20 cellular contexts compared by ENCODE assay signal in genomic region chr15:31374986-31375385, GRCh38. TPM values are rescaled to one million over a fixed set of nuclear protein-coding genes. Genes with fewer than 3 reads are reported as not detected.
DNase-seq lines count a peak whose midpoint lies in the region; ATAC-seq, FAIRE-seq and TF ChIP-seq lines count a peak whose summit lies in the region.
"Had no signal": no experiment of that assay in that cellular context is flagged by ENCODE, and none has a peak within 500 bp of the region (broad histone marks: within the 10 kb centered on the region; RNA-seq: fewer than 3 reads in every experiment).

No MANE protein-coding gene starts in this region.

- in situ Hi-C loops in IMR-90 (cut with MboI; ENCODE audit: low sequenced_read_pairs), result no loop called here

- TF ChIP-seq POLR2A in IMR-90 (IDR thresholded peaks at IDR 0.05; ENCODE audit: low read depth, low read length) (no peak), gastroesophageal sphincter (IDR thresholded peaks at IDR 0.05) (no peak)

- peaks cover 68% of the 10 kb centered on the region for H3K36me3 Mint-ChIP-seq in activated CD8-positive, alpha-beta T cell treated with anti-CD3 and anti-CD28 coated beads for 36 hours (ENCODE audit: low read depth)
- H3K36me3 Mint-ChIP-seq in activated CD8-positive, alpha-beta T cell treated with anti-CD3 and anti-CD28 coated beads, Interleukin-2, amount 10 ng/mL, durations not matched to agents 7 days and 5 days (ENCODE audit: low read depth), result peaks cover 83% of the 10 kb centered on the region
- peaks cover 11% of the 10 kb centered on the region; the same call in 1 of the 2 replicates for H3K36me3 Mint-ChIP-seq in WTC11

- H3K4me1 ChIP-seq in IMR-90 (ENCODE audit: control insufficient read depth, insufficient read depth, low read length) (peaks cover 5% of the 10 kb centered on the region), gastroesophageal sphincter (peaks cover 0 to 75% (median 27%) of the 10 kb centered on the region in 3 donors), small intestine (ENCODE audit: control insufficient read depth in 2 of 2, insufficient read depth in 1 of 2, low read depth in 1 of 2, low read length in 1 of 2) (peaks cover 6 to 24% of the 10 kb centered on the region in 2 donors)

- no peak overlapping the region for H3K4me3 Mint-ChIP-seq in activated CD8-positive, alpha-beta T cell treated with anti-CD3 and anti-CD28 coated beads for 36 hours
- no peak overlapping the region for H3K4me3 Mint-ChIP-seq in activated CD8-positive, alpha-beta T cell treated with anti-CD3 and anti-CD28 coated beads, Interleukin-2, amount 10 ng/mL, durations not matched to agents 7 days and 5 days
- H3K4me3 Mint-ChIP-seq in WTC11, result no peak overlapping the region

- no peak overlapping the region for H4K8ac ChIP-seq in IMR-90 (ENCODE audit: low read depth in 2 of 2, low read length in 2 of 2)

- no peak overlapping the region for H4K91ac ChIP-seq in IMR-90 (ENCODE audit: insufficient read depth, low read depth, low read length)

- CTCF ChIA-PET in activated CD8-positive, alpha-beta T cell treated with anti-CD3 and anti-CD28 coated beads for 36 hours (lab: Charles Lee), result no interaction called here
- CTCF ChIA-PET in activated CD8-positive, alpha-beta T cell treated with anti-CD3 and anti-CD28 coated beads, Interleukin-2, amount 10 ng/mL, durations not matched to agents 7 days and 5 days (lab: Charles Lee), result interaction anchor here (1.0 kb wide), 1 partner anchor 60 kb away, joined by 3 read pairs; no protein-coding TSS in a partner anchor
- CTCF ChIA-PET in IMR-90 (lab: Yijun Ruan, JAX) (no interaction called here), WTC11 (lab: Charles Lee) (no interaction called here)

- H2BK5ac ChIP-seq in IMR-90 (ENCODE audit: low read depth, low read length, poor library complexity, severe bottlenecking), result no peak overlapping the region

- no peak overlapping the region for H3K14ac ChIP-seq in IMR-90 (replicated peaks; ENCODE audit: low read depth, low read length)

- H4K20me1 ChIP-seq in IMR-90 (ENCODE audit: insufficient read depth, low read length), result peaks cover 30% of the 10 kb centered on the region

- no peak overlapping the region for H3K4ac ChIP-seq in IMR-90 (ENCODE audit: low read depth, low read length)

- H3K9me1 ChIP-seq in IMR-90 (ENCODE audit: insufficient read depth, low read length), result peaks cover 17% of the 10 kb centered on the region

- no peak for TF ChIP-seq EP300 in gastroesophageal sphincter (IDR thresholded peaks at IDR 0.05)

- TF ChIP-seq RAD21 in IMR-90 (IDR thresholded peaks at IDR 0.05; ENCODE audit: low read length), result no peak

- no peak overlapping the region for H2BK120ac ChIP-seq in IMR-90 (ENCODE audit: low read depth, low read length)

- peaks cover 81% of the 10 kb centered on the region for H3K4me1 Mint-ChIP-seq in activated CD8-positive, alpha-beta T cell treated with anti-CD3 and anti-CD28 coated beads for 36 hours (ENCODE audit: low read depth)
- peaks cover 78% of the 10 kb centered on the region for H3K4me1 Mint-ChIP-seq in activated CD8-positive, alpha-beta T cell treated with anti-CD3 and anti-CD28 coated beads, Interleukin-2, amount 10 ng/mL, durations not matched to agents 7 days and 5 days (ENCODE audit: low read depth)
- peaks cover 59% of the 10 kb centered on the region for H3K4me1 Mint-ChIP-seq in WTC11

- H2AFZ ChIP-seq in IMR-90 (replicated peaks; ENCODE audit: low read length, poor library complexity), result no peak overlapping the region
- H2AFZ ChIP-seq: PC-9 had no signal

- H3K9me3 Mint-ChIP-seq in activated CD8-positive, alpha-beta T cell treated with anti-CD3 and anti-CD28 coated beads for 36 hours, result no peaks in the 10 kb centered on the region
- no peaks in the 10 kb centered on the region for H3K9me3 Mint-ChIP-seq in activated CD8-positive, alpha-beta T cell treated with anti-CD3 and anti-CD28 coated beads, Interleukin-2, amount 10 ng/mL, durations not matched to agents 7 days and 5 days (ENCODE audit: insufficient read depth)
- no peaks in the 10 kb centered on the region for H3K9me3 Mint-ChIP-seq in WTC11

- H3K27ac Mint-ChIP-seq in activated CD8-positive, alpha-beta T cell treated with anti-CD3 and anti-CD28 coated beads for 36 hours, result peak overlapping the region; percentile 23
- H3K27ac Mint-ChIP-seq in activated CD8-positive, alpha-beta T cell treated with anti-CD3 and anti-CD28 coated beads, Interleukin-2, amount 10 ng/mL, durations not matched to agents 7 days and 5 days, result no peak overlapping the region
- no peak overlapping the region for H3K27ac Mint-ChIP-seq in WTC11

- BruUV-seq in IMR-90 (replicated peaks; lab: Mats Ljungman, UMichigan), result TSS peak; percentile 64

- no peak overlapping the region for H3K18ac ChIP-seq in IMR-90 (ENCODE audit: low read depth, low read length)

- no peak overlapping the region for H3K27ac ChIP-seq in IMR-90 (ENCODE audit: insufficient read depth, low read length)
- H3K27ac ChIP-seq in gastroesophageal sphincter, result peak overlapping the region in 3 of 4 donors; percentile 38 to 95 (median 74)
- peak overlapping the region; percentile 42 to 96 for H3K27ac ChIP-seq in small intestine (ENCODE audit: low read depth in 1 of 2, low read length in 1 of 2)
- H3K27ac ChIP-seq: ovary, PC-9 had no signal

- no peak for ATAC-seq in activated CD8-positive, alpha-beta T cell treated with anti-CD3 and anti-CD28 coated beads for 36 hours
- ATAC-seq in activated CD8-positive, alpha-beta T cell treated with anti-CD3 and anti-CD28 coated beads, Interleukin-2, amount 10 ng/mL, durations not matched to agents 7 days and 5 days, result no peak
- ATAC-seq in IMR-90 (ENCODE audit: low read depth) (no peak), gastroesophageal sphincter (no peak), WTC11 (no peak), GM19395 (IDR thresholded peaks at IDR 0.05; ENCODE audit: unreplicated experiment) (no peak)
- ATAC-seq: SK-N-SH treated with all-trans-retinoic acid at 6 μM for 48 hours had no signal

- H2AK5ac ChIP-seq in IMR-90 (ENCODE audit: low read depth, low read length), result no peak overlapping the region

- no peak for FAIRE-seq in small intestine (lab: Jason Lieb, UNC)
- FAIRE-seq: endothelial cell of umbilical vein had no signal

- no peak overlapping the region for H3K9ac ChIP-seq in IMR-90 (ENCODE audit: low read depth, low read length)

- dilution Hi-C loops in IMR-90 (cut with HindIII; ENCODE audit: low sequenced_read_pairs, unreplicated experiment), result no loop called here

- H3K9me3 ChIP-seq in IMR-90 (ENCODE audit: control insufficient read depth, insufficient read depth, low read length) (no peaks in the 10 kb centered on the region), gastroesophageal sphincter (no peaks in the 10 kb centered on the region), small intestine (ENCODE audit: control insufficient read depth, low read depth) (no peaks in the 10 kb centered on the region)
- H3K9me3 ChIP-seq: ovary had no signal

- H2BK20ac ChIP-seq in IMR-90 (ENCODE audit: low read depth, low read length), result no peak overlapping the region

- no peak for DNase-seq in activated CD8-positive, alpha-beta T cell treated with anti-CD3 and anti-CD28 coated beads for 36 hours
- DNase-seq in activated CD8-positive, alpha-beta T cell treated with anti-CD3 and anti-CD28 coated beads, Interleukin-2, amount 10 ng/mL, durations not matched to agents 7 days and 5 days, result no peak
- DNase-seq in IMR-90 (no peak), small intestine (no peak), WTC11 (ENCODE audit: low spot score) (no peak)
- no peak for DNase-seq in activated naive CD4-positive, alpha-beta T cell treated with anti-CD3 and anti-CD28 coated beads, Interleukin-2, amount 50 U/mL, for 16 hours
- DNase-seq: 8988T; activated CD4-positive, alpha-beta T cell treated with anti-CD3 and anti-CD28 coated beads for 4 hours; activated CD8-positive, alpha-beta memory T cell treated with anti-CD3 and anti-CD28 coated beads, Interleukin-2, amount 50 U/mL, for 4 hours; activated naive CD4-positive, alpha-beta T cell treated with Interleukin-2 at 50 U/mL for 16 hours; NCI-H1417; NCI-H2171; NCI-H774; PC-9; stimulated activated CD4-positive, alpha-beta T cell treated with anti-CD3 and anti-CD28 coated beads, Interleukin-4, amount 100 ng/mL, for 1 hour had no signal

- no peak overlapping the region; the same call in 2 of the 3 replicates for H2BK15ac ChIP-seq in IMR-90 (ENCODE audit: low read depth, low read length)

- H4K5ac ChIP-seq in IMR-90 (ENCODE audit: low read depth, low read length), result no peak overlapping the region

- H3K27me3 Mint-ChIP-seq in activated CD8-positive, alpha-beta T cell treated with anti-CD3 and anti-CD28 coated beads for 36 hours, result no peaks in the 10 kb centered on the region
- no peaks in the 10 kb centered on the region for H3K27me3 Mint-ChIP-seq in activated CD8-positive, alpha-beta T cell treated with anti-CD3 and anti-CD28 coated beads, Interleukin-2, amount 10 ng/mL, durations not matched to agents 7 days and 5 days (ENCODE audit: low read depth)
- H3K27me3 Mint-ChIP-seq in WTC11 (ENCODE audit: low read depth), result no peaks in the 10 kb centered on the region

- 94% methylated on average over 7 of the region's 12 CpGs; no CpG with 5 or more reads in 1 of the 2 experiments for WGBS in IMR-90 (ENCODE audit: extremely low coverage in 2 of 2, insufficient read length in 1 of 2), 2 experiments
- WGBS in gastroesophageal sphincter (ENCODE audit: low coverage in 1 of 2), 2 donors, result 85 to 100% methylated on average over 1 to 8 of the region's 12 CpGs
- WGBS in small intestine, 3 donors, result 81 to 87% (median 85%) methylated on average over 12 of the region's 12 CpGs

- no peaks in the 10 kb centered on the region for H3K27me3 ChIP-seq in IMR-90 (ENCODE audit: control insufficient read depth, insufficient read depth, low read length)
- H3K27me3 ChIP-seq in gastroesophageal sphincter, result no peaks in the 10 kb centered on the region
- no peaks in the 10 kb centered on the region for H3K27me3 ChIP-seq in small intestine (ENCODE audit: control insufficient read depth in 2 of 2, insufficient read depth in 2 of 2, low read length in 2 of 2)
- H3K27me3 ChIP-seq: ovary had no signal

- H3K4me2 ChIP-seq in IMR-90 (ENCODE audit: low read depth, low read length), result no peak overlapping the region
- H3K4me2 ChIP-seq: PC-9 had no signal

- intact Hi-C loops in activated CD8-positive, alpha-beta T cell treated with anti-CD3 and anti-CD28 coated beads for 36 hours (cut with micrococcal nuclease), result no loop called here
- intact Hi-C loops in IMR-90 (cut with micrococcal nuclease), result no loop called here

- no peak overlapping the region for H3K4me3 ChIP-seq in IMR-90 (ENCODE audit: insufficient read depth, low read depth, low read length)
- H3K4me3 ChIP-seq in gastroesophageal sphincter, result no peak overlapping the region
- no peak overlapping the region for H3K4me3 ChIP-seq in small intestine (ENCODE audit: low read depth in 1 of 2, low read length in 2 of 2)
- H3K4me3 ChIP-seq: ovary, PC-9 had no signal

- no peak for TF ChIP-seq CTCF in activated CD8-positive, alpha-beta T cell treated with anti-CD3 and anti-CD28 coated beads for 36 hours (IDR thresholded peaks at IDR 0.05)
- TF ChIP-seq CTCF in IMR-90 (conservative IDR thresholded peaks at IDR 0.05; ENCODE audit: low read depth, low read length) (no peak), gastroesophageal sphincter (IDR thresholded peaks at IDR 0.05) (no peak), WTC11 (IDR thresholded peaks at IDR 0.05) (no peak)

- peaks cover 23 to 75% of the 10 kb centered on the region in 2 experiments for H3K79me1 ChIP-seq in IMR-90 (ENCODE audit: low read depth in 1 of 2, low read length in 2 of 2)

- POLR2A ChIA-PET in activated CD8-positive, alpha-beta T cell treated with anti-CD3 and anti-CD28 coated beads for 36 hours (lab: Charles Lee), result no interaction called here
- POLR2A ChIA-PET in activated CD8-positive, alpha-beta T cell treated with anti-CD3 and anti-CD28 coated beads, Interleukin-2, amount 10 ng/mL, durations not matched to agents 7 days and 5 days (lab: Charles Lee), result no interaction called here
- POLR2A ChIA-PET in IMR-90 (lab: Charles Lee; ENCODE audit: unreplicated experiment), result no interaction called here
- POLR2A ChIA-PET in WTC11 (lab: Charles Lee), result no interaction called here

- H2AK9ac ChIP-seq in IMR-90 (replicated peaks; ENCODE audit: low read depth, low read length, poor library complexity), result no peak overlapping the region

- H3K23ac ChIP-seq in IMR-90 (ENCODE audit: low read depth, low read length), result no peak overlapping the region

- no peak overlapping the region for H3K56ac ChIP-seq in IMR-90 (ENCODE audit: extremely low read depth, insufficient read depth, low read length)

- H3K36me3 ChIP-seq in IMR-90 (ENCODE audit: control insufficient read depth, insufficient read depth, low read length) (peaks cover 19% of the 10 kb centered on the region), gastroesophageal sphincter (peaks cover 0 to 79% of the 10 kb centered on the region in 2 donors), small intestine (ENCODE audit: control insufficient read depth in 2 of 2, insufficient read depth in 2 of 2, low read length in 2 of 2) (peaks cover 3 to 10% of the 10 kb centered on the region in 2 donors)
- H3K36me3 ChIP-seq: ovary had no signal

RNA-seq across cellular contexts. Expression of gene KLF13, which starts 48.4 kb away (rescaled TPM):
- 100 to 1,000 TPM; 163 to 175 TPM for total RNA-seq in activated CD8-positive, alpha-beta T cell treated with anti-CD3 and anti-CD28 coated beads for 36 hours
- 100 to 1,000 TPM; 214 to 215 TPM for total RNA-seq in activated CD8-positive, alpha-beta T cell treated with anti-CD3 and anti-CD28 coated beads, Interleukin-2, amount 10 ng/mL, durations not matched to agents 7 days and 5 days
- total RNA-seq in IMR-90 (2012; rRNA removed) (9.5 and 10.8 TPM in 2 replicates), gastroesophageal sphincter (100 to 1,000 TPM in 1 of 4 donors, 10 to 100 TPM in 3; 49.7 to 106 (median 76.1) TPM), WTC11 (2021) (36.9 to 38.1 TPM (median 37.2 TPM) in 3 replicates)
- polyA plus RNA-seq in IMR-90 (2012; rRNA removed) (10.6 and 11.8 TPM in 2 replicates), small intestine (10 to 100 TPM; 50.6 to 61.3 (median 51.9) TPM)
- 4.8 and 6.4 TPM in 2 replicates for polyA plus RNA-seq in IMR-90 (2012; cell fraction: cytosol; rRNA removed)
- 5.8 and 7.8 TPM in 2 replicates for polyA plus RNA-seq in IMR-90 (2012; cell fraction: nucleus; rRNA removed; ENCODE audit: low replicate concordance)
